ENCODE assay signal across 8 cellular contexts in the genomic region with DNA sequence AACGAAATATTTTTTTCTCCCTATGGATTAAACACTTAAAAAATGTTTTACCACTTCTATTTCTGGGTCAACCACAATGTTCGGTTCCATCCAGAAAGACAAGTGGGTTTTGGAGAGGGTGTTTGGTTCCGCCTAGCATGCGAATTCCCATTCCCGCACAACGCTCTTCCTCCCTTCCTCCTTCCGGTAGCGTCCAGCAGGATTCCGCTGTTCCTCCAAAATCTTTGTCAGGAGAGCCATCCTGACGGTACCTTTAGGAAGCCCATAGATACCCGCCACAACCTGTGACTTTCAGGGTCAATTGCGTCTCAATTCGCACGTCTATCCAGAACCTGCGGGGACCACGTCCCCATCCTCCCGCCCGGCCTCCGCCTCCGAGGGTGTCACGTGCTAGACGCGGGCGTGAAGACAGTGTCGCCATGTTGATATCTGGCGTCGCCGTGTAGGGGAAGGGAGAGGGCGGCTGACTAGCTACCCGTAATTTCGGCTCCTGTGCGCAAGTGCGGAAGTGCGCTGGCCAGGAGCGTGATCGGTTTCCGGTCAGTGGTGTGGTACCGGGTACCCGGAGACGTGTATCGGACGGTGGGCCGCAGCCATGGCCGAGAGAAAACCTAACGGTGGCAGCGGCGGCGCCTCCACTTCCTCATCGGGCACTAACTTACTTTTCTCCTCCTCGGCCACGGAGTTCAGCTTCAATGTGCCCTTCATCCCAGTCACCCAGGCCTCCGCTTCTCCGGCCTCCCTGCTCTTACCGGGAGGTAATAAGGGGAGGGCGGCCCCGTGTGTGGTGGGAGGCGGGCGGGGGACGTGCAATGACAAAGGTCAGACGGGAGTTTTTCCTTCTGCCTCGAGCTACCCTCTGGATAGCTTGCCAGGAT. TPM values are rescaled to one million over a fixed set of nuclear protein-coding genes. Genes with fewer than 3 reads are reported as not detected.
DNase-seq lines count a peak whose midpoint lies in the region; TF ChIP-seq lines count a peak whose summit lies in the region.

SEC23IP (plus strand) TSS at position 543 of the 878 bp plus-strand sequence; CDS start at position 596, 53 bp downstream.

- no peak within 1 kb of the TSS for H2AFZ ChIP-seq in H9 (ENCODE audit: low read length)

- no peak within 1 kb of the TSS for H2BK20ac ChIP-seq in H9 (ENCODE audit: low read depth, low read length, poor library complexity, severe bottlenecking)

- no peak within 1 kb of the TSS for H2BK120ac ChIP-seq in H9 (ENCODE audit: low read depth, low read length, poor library complexity, severe bottlenecking)

- H3K36me3 Mint-ChIP-seq in H9 (ENCODE audit: insufficient read depth in 1 of 3, low read depth in 3 of 3) (peaks cover 14 to 30% (median 16%) of the 10 kb centered on the region in 3 experiments; a peak in 6 of 7 replicates), nephron (ENCODE audit: low read depth) (peaks cover 7% of the 10 kb centered on the region)
- peaks cover 22% of the 10 kb centered on the region for H3K36me3 Mint-ChIP-seq in stimulated activated naive CD8-positive, alpha-beta T cell treated with anti-CD3 and anti-CD28 coated beads, Interleukin-15, Interleukin-2, amounts not matched to agents 100 ng/mL and 50 ng/mL, for 24 hours (ENCODE audit: low read depth)

- H3K9me3 ChIP-seq in H9 (ENCODE audit: control insufficient read depth, low read depth, low read length): no peaks in the 10 kb centered on the region
- 0 out of 2 replicates have a peak, but pooled peaks cover 2% of the 10 kb centered on the region for H3K9me3 ChIP-seq in MG63

- no peak within 1 kb of the TSS for H3K18ac ChIP-seq in H9 (ENCODE audit: insufficient read length, low read depth, low read length)

- H2AK5ac ChIP-seq in H9 (ENCODE audit: insufficient read length, low read length): no peak within 1 kb of the TSS

- H4K5ac ChIP-seq in H9 (ENCODE audit: insufficient read length, low read depth, low read length): no peak within 1 kb of the TSS

- peaks cover 4% of the 10 kb centered on the region for H3K23me2 ChIP-seq in H9 (ENCODE audit: insufficient read length, low read depth, low read length, poor library complexity, severe bottlenecking)

- H4K8ac ChIP-seq in H9 (replicated peaks; ENCODE audit: insufficient read length, low read depth, low read length): no peak within 1 kb of the TSS

- H3K27me3 ChIP-seq in H9 (ENCODE audit: insufficient read depth, low read length) (no peaks in the 10 kb centered on the region), MG63 (no peaks in the 10 kb centered on the region)

- H2BK5ac ChIP-seq in H9 (ENCODE audit: insufficient read length, low read length): no peak within 1 kb of the TSS

- H3K4me3 Mint-ChIP-seq in H9 (peak within 1 kb of the TSS; percentile 93 to 94), nephron (peak within 1 kb of the TSS; percentile 98 to 100 (median 99))
- peak within 1 kb of the TSS; percentile 94 for H3K4me3 Mint-ChIP-seq in stimulated activated naive CD8-positive, alpha-beta T cell treated with anti-CD3 and anti-CD28 coated beads, Interleukin-15, Interleukin-2, amounts not matched to agents 100 ng/mL and 50 ng/mL, for 24 hours

- H3K27me3 Mint-ChIP-seq in H9 (ENCODE audit: low read depth): no peaks in the 10 kb centered on the region; the same call in 1 of the 2 replicates
- no peaks in the 10 kb centered on the region for H3K27me3 Mint-ChIP-seq in nephron (ENCODE audit: low read depth)
- H3K27me3 Mint-ChIP-seq in stimulated activated naive CD8-positive, alpha-beta T cell treated with anti-CD3 and anti-CD28 coated beads, Interleukin-15, Interleukin-2, amounts not matched to agents 100 ng/mL and 50 ng/mL, for 24 hours: no peaks in the 10 kb centered on the region

- TF ChIP-seq CTCF in H9 (conservative IDR thresholded peaks at IDR 0.05): no peak
- no peak for TF ChIP-seq CTCF in fibroblast of pulmonary artery (IDR thresholded peaks at IDR 0.05; ENCODE audit: low read length, missing control alignments)
- no peak for TF ChIP-seq CTCF in nephron (IDR thresholded peaks at IDR 0.05; ENCODE audit: unreplicated experiment in 3 of 3)

- 100% methylated on average over 1 of the region's 61 CpGs for WGBS in H9 (ENCODE audit: extremely low coverage, insufficient read length, low lambda C conversion rate)

- peak within 1 kb of the TSS; percentile 3; the same call in 1 of the 2 replicates for H3K14ac ChIP-seq in H9 (ENCODE audit: insufficient read depth, low read length)

- H3T11ph ChIP-seq in H9 (ENCODE audit: low read length): no peak within 1 kb of the TSS

- H4K20me1 ChIP-seq in H9 (ENCODE audit: control insufficient read depth, insufficient read depth, insufficient read length): no peaks in the 10 kb centered on the region

- H3K4me2 ChIP-seq in H9 (ENCODE audit: insufficient read depth, insufficient read length, low read length): peak within 1 kb of the TSS; percentile 99

- no peak within 1 kb of the TSS for H2BK15ac ChIP-seq in H9 (ENCODE audit: low read depth, low read length)

- peak; percentile 97 for DNase-seq in ELR (ENCODE audit: low read depth)
- peak; percentile 97 for DNase-seq in H9
- peak; percentile 96 for DNase-seq in MG63
- DNase-seq in SHP77 treated with DMSO at 0.1 percent for 48 hours (lab: John Stamatoyannopoulos, UW): peak; percentile 92
- DNase-seq in activated effector memory CD4-positive, alpha-beta T cell treated with anti-CD3 and anti-CD28 coated beads, Interleukin-2, amount 50 U/mL, for 16 hours: peak; percentile 97
- peak; percentile 97 for DNase-seq in fibroblast of pulmonary artery (ENCODE audit: low read depth)

- H3K9ac ChIP-seq in H9 (ENCODE audit: extremely low read depth, insufficient read length, low read length): peak within 1 kb of the TSS; percentile 61

- H3K23ac ChIP-seq in H9 (ENCODE audit: insufficient read length, low read depth, low read length): no peak within 1 kb of the TSS

- H3K9me3 Mint-ChIP-seq in H9 (peaks cover 0 to 4% of the 10 kb centered on the region in 2 experiments; a peak in 3 of 5 replicates), nephron (peaks cover 4% of the 10 kb centered on the region)
- H3K9me3 Mint-ChIP-seq in stimulated activated naive CD8-positive, alpha-beta T cell treated with anti-CD3 and anti-CD28 coated beads, Interleukin-15, Interleukin-2, amounts not matched to agents 100 ng/mL and 50 ng/mL, for 24 hours: peaks cover 8% of the 10 kb centered on the region

- H3K56ac ChIP-seq in H9 (ENCODE audit: insufficient read length, low read depth, low read length): no peak within 1 kb of the TSS

- H3K27ac Mint-ChIP-seq in H9 (peak within 1 kb of the TSS; percentile 97 to 99 (median 98)), nephron (peak within 1 kb of the TSS; percentile 89 to 98 (median 97))
- H3K27ac Mint-ChIP-seq in stimulated activated naive CD8-positive, alpha-beta T cell treated with anti-CD3 and anti-CD28 coated beads, Interleukin-15, Interleukin-2, amounts not matched to agents 100 ng/mL and 50 ng/mL, for 24 hours: peak within 1 kb of the TSS; percentile 98

- H2BK12ac ChIP-seq in H9 (ENCODE audit: insufficient read length, low read depth, low read length): no peak within 1 kb of the TSS

- H3K79me2 ChIP-seq in H9 (ENCODE audit: insufficient read depth, low read length): peaks cover 36% of the 10 kb centered on the region

- H3K4me1 Mint-ChIP-seq in H9 (peaks cover 18 to 23% of the 10 kb centered on the region in 2 experiments), nephron (peaks cover 42% of the 10 kb centered on the region)
- peaks cover 45% of the 10 kb centered on the region for H3K4me1 Mint-ChIP-seq in stimulated activated naive CD8-positive, alpha-beta T cell treated with anti-CD3 and anti-CD28 coated beads, Interleukin-15, Interleukin-2, amounts not matched to agents 100 ng/mL and 50 ng/mL, for 24 hours (ENCODE audit: low read depth)

- H3K4me3 ChIP-seq in MG63 (peak within 1 kb of the TSS; percentile 86), fibroblast of pulmonary artery (replicated peaks; ENCODE audit: low read depth, low read length) (peak within 1 kb of the TSS; percentile 94)

- no peaks in the 10 kb centered on the region for H3K4me1 ChIP-seq in H9 (ENCODE audit: insufficient read depth, low read length)

- no peak within 1 kb of the TSS for H3K4ac ChIP-seq in H9 (ENCODE audit: low read depth, low read length)

- H3K36me3 ChIP-seq in MG63: peaks cover 17% of the 10 kb centered on the region

- no peak within 1 kb of the TSS for H4K91ac ChIP-seq in H9 (ENCODE audit: insufficient read length, low read depth, low read length)

- peaks cover 7% of the 10 kb centered on the region for H3K79me1 ChIP-seq in H9 (ENCODE audit: insufficient read depth, low read depth, low read length, poor library complexity, severe bottlenecking)

- H3K27ac ChIP-seq in H9 (ENCODE audit: insufficient read length, low read depth, low read length): peak within 1 kb of the TSS; percentile 36

RNA-seq across cellular contexts. Expression of gene SEC23IP, which starts in this region (rescaled TPM):
- total RNA-seq in H9 (2021): 91.9 and 93.0 TPM in 2 replicates
- total RNA-seq in MG63 (2014; rRNA removed; shearing (Covaris generic); ENCODE audit: low replicate concordance): 5.4 and 9.8 TPM in 2 replicates

Comparison
In these comparisons a context has a peak if more than half of its experiments do, and no peak if none do; other contexts are left out.
1. Peak in every context shown above with its lines: DNase-seq, H3K4me3 ChIP-seq and H3K27ac ChIP-seq.